ENCODE assay signal across 18 cellular contexts in the genomic region with DNA sequence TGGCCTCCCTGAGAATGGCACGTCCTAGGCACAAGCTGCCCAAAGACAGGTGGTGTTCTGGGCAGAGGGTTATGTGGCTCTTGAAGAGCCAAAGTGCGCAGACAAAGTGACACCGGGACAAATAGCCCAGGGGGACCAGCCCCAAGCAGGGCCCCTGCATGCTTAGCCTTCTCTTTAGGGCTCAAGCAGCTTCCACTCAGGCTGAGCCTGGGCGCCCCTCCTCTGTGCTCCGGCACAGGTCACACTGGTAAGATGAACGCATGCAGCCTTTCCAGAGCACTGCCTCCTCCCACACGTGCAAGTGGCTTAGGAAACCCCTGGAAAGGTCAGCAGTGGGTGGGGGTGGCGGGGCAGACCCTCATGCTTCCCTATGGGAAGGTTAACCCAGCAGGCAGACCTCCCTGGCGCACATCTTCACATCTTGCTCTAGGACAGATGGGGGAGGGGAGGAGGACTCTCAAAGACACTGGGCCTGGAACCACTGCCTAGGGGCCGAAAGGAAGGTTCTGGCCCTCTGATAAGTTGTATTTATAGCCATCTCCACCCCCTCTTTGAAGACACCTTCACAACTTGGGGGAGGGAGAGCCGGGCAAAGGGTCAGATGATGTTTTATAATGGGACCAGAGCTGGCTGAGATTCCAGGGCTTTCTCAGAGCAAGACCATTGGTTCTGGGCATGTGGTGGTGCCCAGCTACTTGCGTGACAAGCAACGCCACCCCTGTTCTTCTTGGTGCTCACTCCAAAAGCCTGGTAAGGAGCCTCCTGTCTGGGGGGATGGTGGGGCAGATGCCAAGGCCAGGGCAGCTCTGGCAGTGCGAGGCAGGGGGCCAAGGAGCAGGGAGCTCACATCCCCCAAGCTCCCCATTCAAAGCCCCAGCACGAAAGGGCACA. TPM values are rescaled to one million over a fixed set of nuclear protein-coding genes. Genes with fewer than 3 reads are reported as not detected.
DNase-seq lines count a peak whose midpoint lies in the region; TF ChIP-seq lines count a peak whose summit lies in the region.
"Had no signal": no experiment of that assay in that cellular context is flagged by ENCODE, and none has a peak within 500 bp of the region (broad histone marks: within the 10 kb centered on the region; RNA-seq: fewer than 3 reads in every experiment).

No MANE protein-coding gene starts in this region.

- peak overlapping the region; percentile 33 for H3K4me3 ChIP-seq in adipocyte (ENCODE audit: low read length)
- peak overlapping the region in 1 of 2 donors; percentile 12 for H3K4me3 ChIP-seq in right atrium auricular region
- H3K4me3 ChIP-seq in stomach: peak overlapping the region in 3 of 4 donors; percentile 13 to 98 (median 84)
- H3K4me3 ChIP-seq in MG63: no peak overlapping the region

- no peaks in the 10 kb centered on the region for H3K9me3 Mint-ChIP-seq in T-helper 2 cell treated with Interferon-gamma antibody and Interleukin-4, amounts not matched to agents 5 μg/mL and 100 μg/mL, for 36 hours
- H3K9me3 Mint-ChIP-seq: memory B cell had no signal

- peaks cover 35% of the 10 kb centered on the region for H3K36me3 Mint-ChIP-seq in T-helper 2 cell treated with Interferon-gamma antibody and Interleukin-4, amounts not matched to agents 5 μg/mL and 100 μg/mL, for 36 hours (ENCODE audit: low read depth)
- H3K36me3 Mint-ChIP-seq: memory B cell had no signal

- TF ChIP-seq CTCF in right atrium auricular region (IDR thresholded peaks at IDR 0.05) (no peak), stomach (IDR thresholded peaks at IDR 0.05) (no peak)

- peak overlapping the region; percentile 55 for H3K9ac ChIP-seq in adipocyte (ENCODE audit: low read length)

- peak overlapping the region; percentile 99 to 100 for H3K27ac ChIP-seq in right atrium auricular region
- peak overlapping the region in 2 of 5 donors; percentile 23 to 35 for H3K27ac ChIP-seq in stomach
- H3K27ac ChIP-seq: 22Rv1, C4-2B, VCaP had no signal

- H3K36me3 ChIP-seq in adipocyte (ENCODE audit: control insufficient read depth, insufficient read depth, low read length, severe bottlenecking) (peaks cover 68% of the 10 kb centered on the region), right atrium auricular region (peaks cover 70% of the 10 kb centered on the region), stomach (peaks cover 70 to 76% (median 71%) of the 10 kb centered on the region in 4 donors), MG63 (peaks cover 54% of the 10 kb centered on the region)

- H3K27me3 ChIP-seq in adipocyte (replicated peaks; ENCODE audit: control insufficient read depth, insufficient read depth, low read length): no peaks in the 10 kb centered on the region
- H3K27me3 ChIP-seq in right atrium auricular region: no peaks in the 10 kb centered on the region
- H3K27me3 ChIP-seq in stomach: no peaks in the 10 kb centered on the region
- H3K27me3 ChIP-seq in MG63: no peaks in the 10 kb centered on the region
- H3K27me3 ChIP-seq: tibial nerve had no signal

- H3K4me1 Mint-ChIP-seq in T-helper 2 cell treated with Interferon-gamma antibody and Interleukin-4, amounts not matched to agents 5 μg/mL and 100 μg/mL, for 36 hours (ENCODE audit: low read depth): peaks cover 19% of the 10 kb centered on the region

- WGBS in stomach, 5 donors: 66 to 83% (median 79%) methylated on average over 11 to 15 of the region's 15 CpGs

- H3K4me3 Mint-ChIP-seq in T-helper 2 cell treated with Interferon-gamma antibody and Interleukin-4, amounts not matched to agents 5 μg/mL and 100 μg/mL, for 36 hours: no peak overlapping the region
- H3K4me3 Mint-ChIP-seq: memory B cell had no signal

- no peak for TF ChIP-seq EP300 in stomach (IDR thresholded peaks at IDR 0.05)

- H3K27me3 Mint-ChIP-seq in T-helper 2 cell treated with Interferon-gamma antibody and Interleukin-4, amounts not matched to agents 5 μg/mL and 100 μg/mL, for 36 hours (ENCODE audit: low read depth): no peaks in the 10 kb centered on the region
- H3K27me3 Mint-ChIP-seq: memory B cell had no signal

- peak overlapping the region; percentile 10 for H3K27ac Mint-ChIP-seq in T-helper 2 cell treated with Interferon-gamma antibody and Interleukin-4, amounts not matched to agents 5 μg/mL and 100 μg/mL, for 36 hours
- H3K27ac Mint-ChIP-seq: memory B cell had no signal

- no peak for DNase-seq in T-helper 2 cell treated with Interferon-gamma antibody and Interleukin-4, amounts not matched to agents 5 μg/mL and 100 μg/mL, for 36 hours (ENCODE audit: low spot score)
- DNase-seq in T-helper 2 cell (no peak), adipocyte (ENCODE audit: low read depth) (no peak), right atrium auricular region (ENCODE audit: low spot score) (no peak), stomach (no peak), SKM-1 treated with dmso at 0.1 percent for 144 hours (lab: John Stamatoyannopoulos, UW; ENCODE audit: unreplicated experiment) (no peak), MG63 (no peak), SIG-M5 (lab: John Stamatoyannopoulos, UW) (no peak)
- DNase-seq: activated gamma-delta T cell treated with Interleukin-2 at 50 U/mL for 16 hours; DMS79; erythroblast; stimulated activated CD4-positive, alpha-beta T cell treated with anti-CD3 and anti-CD28 coated beads, Interleukin-2, amount 100 ng/mL, for 48 hours; SW 1271 had no signal

- intact Hi-C loops in stomach (cut with DNase I; ENCODE audit: low total_unique reads): no loop called here

- H3K9me3 ChIP-seq in adipocyte (ENCODE audit: control insufficient read depth, low read length): no peaks in the 10 kb centered on the region
- H3K9me3 ChIP-seq in right atrium auricular region: no peaks in the 10 kb centered on the region
- no peaks in the 10 kb centered on the region for H3K9me3 ChIP-seq in stomach
- no peaks in the 10 kb centered on the region for H3K9me3 ChIP-seq in MG63
- H3K9me3 ChIP-seq: tibial nerve had no signal

- peaks cover 36% of the 10 kb centered on the region for H3K4me1 ChIP-seq in adipocyte (ENCODE audit: control insufficient read depth, insufficient read depth, low read length)
- H3K4me1 ChIP-seq in right atrium auricular region: peaks cover 0 to 64% of the 10 kb centered on the region in 2 donors
- peaks cover 56 to 82% (median 74%) of the 10 kb centered on the region in 4 donors for H3K4me1 ChIP-seq in stomach

- TF ChIP-seq POLR2A in stomach (IDR thresholded peaks at IDR 0.05): no peak

RNA-seq across cellular contexts. Expression of a gene that starts 5.5 kb away (rescaled TPM):
- total RNA-seq in right atrium auricular region (10 to 100 TPM; 61.6 to 83.0 TPM), stomach (10 to 100 TPM; 13.0 to 59.8 (median 34.5) TPM)
- 10 to 100 TPM in 1 of 3 donors, 1 to 10 TPM in 2; 9.2 to 15.4 (median 9.8) TPM for polyA plus RNA-seq in stomach
- total RNA-seq in MG63 (2014; rRNA removed; shearing (Covaris generic); ENCODE audit: low replicate concordance): 27.8 and 32.0 TPM in 2 replicates

RNA-seq across cellular contexts. Expression of a gene that starts 16.4 kb away (rescaled TPM):
- total RNA-seq in right atrium auricular region (1 to 10 TPM; 5.0 to 8.1 TPM), stomach (10 to 100 TPM in 2 of 5 donors, 1 to 10 TPM in 3; 2.7 to 16.9 (median 7.5) TPM)
- 1 to 10 TPM; 4.5 to 6.7 (median 5.7) TPM for polyA plus RNA-seq in stomach
- total RNA-seq in MG63 (2014; rRNA removed; shearing (Covaris generic); ENCODE audit: low replicate concordance): 15.1 and 20.0 TPM in 2 replicates

RNA-seq across cellular contexts. Expression of a gene that starts 17.3 kb away (rescaled TPM):
- total RNA-seq in right atrium auricular region (1 to 10 TPM; 4.0 to 9.0 TPM), stomach (100 to 1,000 TPM in 1 of 5 donors, 10 to 100 TPM in 4; 22.6 to 139 (median 25.7) TPM)
- 10 to 100 TPM; 34.8 to 64.4 (median 61.3) TPM for polyA plus RNA-seq in stomach
- 20.6 and 32.5 TPM in 2 replicates for total RNA-seq in MG63 (2014; rRNA removed; shearing (Covaris generic); ENCODE audit: low replicate concordance)

RNA-seq across cellular contexts. Expression of a gene that starts 27.5 kb away (rescaled TPM):
- total RNA-seq in right atrium auricular region: 10 to 100 TPM; 14.6 to 21.4 TPM
- total RNA-seq in stomach: 100 to 1,000 TPM in 1 of 5 donors, 10 to 100 TPM in 2, 1 to 10 TPM in 2; 5.8 to 116 (median 10.4) TPM
- 10 to 100 TPM; 17.9 to 27.6 (median 26.6) TPM for polyA plus RNA-seq in stomach
- total RNA-seq in MG63 (2014; rRNA removed; shearing (Covaris generic); ENCODE audit: low replicate concordance): 26.6 and 29.0 TPM in 2 replicates

RNA-seq across cellular contexts. Expression of a gene that starts 42.0 kb away (rescaled TPM):
- total RNA-seq in right atrium auricular region: not detected
- total RNA-seq in stomach: not detected
- under 1 TPM in 2 of 3 donors, not detected in 1; 0.08 to 0.12 TPM for polyA plus RNA-seq in stomach
- total RNA-seq in MG63 (2014; rRNA removed; shearing (Covaris generic); ENCODE audit: low replicate concordance): not detected in 2 replicates
